19 cellular contexts compared by ENCODE assay signal in genomic region chr13:95540848-95541247, GRCh38. TPM values are rescaled to one million over a fixed set of nuclear protein-coding genes. Genes with fewer than 3 reads are reported as not detected.
DNase-seq lines count a peak whose midpoint lies in the region; ATAC-seq and TF ChIP-seq lines count a peak whose summit lies in the region.
"Had no signal": no experiment of that assay in that cellular context is flagged by ENCODE, and none has a peak within 500 bp of the region (broad histone marks: within the 10 kb centered on the region; RNA-seq: fewer than 3 reads in every experiment).

No MANE protein-coding gene starts in this region.

- ATAC-seq in WTC11: no peak; the same call in 1 of the 2 replicates
- ATAC-seq: activated CD4-positive, CD25-positive, alpha-beta regulatory T cell treated with anti-CD3 and anti-CD28 coated beads, Interleukin-2, amount 50 U/mL, for 24 hours; esophagus mucosa had no signal

- H3K36me3 Mint-ChIP-seq in nephron (ENCODE audit: low read depth) (no peaks in the 10 kb centered on the region), WTC11 (no peaks in the 10 kb centered on the region), Caco-2 (ENCODE audit: insufficient read depth, unreplicated experiment) (no peaks in the 10 kb centered on the region)
- H3K36me3 Mint-ChIP-seq: activated naive CD8-positive, alpha-beta T cell treated with anti-CD3 and anti-CD28 coated beads, Interleukin-2, amount 10 ng/mL, durations not matched to agents 7 days and 5 days had no signal

- H3K4me1 Mint-ChIP-seq in nephron (peaks cover 27% of the 10 kb centered on the region), WTC11 (peaks cover 19% of the 10 kb centered on the region), Caco-2 (ENCODE audit: low read depth, unreplicated experiment) (peaks cover 7% of the 10 kb centered on the region)
- H3K4me1 Mint-ChIP-seq: activated naive CD8-positive, alpha-beta T cell treated with anti-CD3 and anti-CD28 coated beads, Interleukin-2, amount 10 ng/mL, durations not matched to agents 7 days and 5 days had no signal

- BruUV-seq in Caco-2 (replicated peaks; lab: Mats Ljungman, UMichigan): no TSS peak

- DNase-seq in Ammon's horn (ENCODE audit: low spot score) (peak; percentile 64), NCI-H146 treated with DMSO at 0.1 percent for 48 hours (lab: John Stamatoyannopoulos, UW; ENCODE audit: unreplicated experiment) (peak; percentile 47), dermis blood vessel endothelial cell (peak; percentile 28), NCI-H526 treated with DMSO at 0.1 percent for 48 hours (lab: John Stamatoyannopoulos, UW) (no peak), WTC11 (ENCODE audit: low spot score) (no peak), Caco-2 (no peak), DMS79 treated with DMSO at 0.1 percent for 48 hours (lab: John Stamatoyannopoulos, UW) (no peak)
- DNase-seq: activated naive CD8-positive, alpha-beta T cell treated with anti-CD3 and anti-CD28 coated beads, Interleukin-2, amount 10 ng/mL, durations not matched to agents 7 days and 5 days; activated T-cell treated with anti-CD3 and anti-CD28 coated beads for 4 hours; DMS79; mesendoderm; NCI-H187 treated with DMSO at 0.1 percent for 48 hours; ovary; stimulated activated CD4-positive, alpha-beta T cell treated with anti-CD3 and anti-CD28 coated beads, Interleukin-1b, Interleukin-23, amount 100 ng/mL, for 48 hours; stimulated activated CD8-positive, alpha-beta memory T cell treated with anti-CD3 and anti-CD28 coated beads, Interleukin-4, amount 100 ng/mL, for 48 hours; trophoblast cell had no signal

- intact Hi-C loops in Caco-2 (cut with micrococcal nuclease; ENCODE audit: unreplicated experiment): no loop called here

- H3K9me3 Mint-ChIP-seq in nephron (no peaks in the 10 kb centered on the region), WTC11 (no peaks in the 10 kb centered on the region), Caco-2 (ENCODE audit: unreplicated experiment) (no peaks in the 10 kb centered on the region)
- H3K9me3 Mint-ChIP-seq: activated naive CD8-positive, alpha-beta T cell treated with anti-CD3 and anti-CD28 coated beads, Interleukin-2, amount 10 ng/mL, durations not matched to agents 7 days and 5 days had no signal

- H3K4me1 ChIP-seq in Caco-2: no peaks in the 10 kb centered on the region

- H3K27me3 ChIP-seq in Caco-2 (replicated peaks; ENCODE audit: control insufficient read depth, insufficient read depth, low read length): no peaks in the 10 kb centered on the region
- H3K27me3 ChIP-seq: ovary had no signal

- CTCF ChIA-PET in WTC11 (lab: Charles Lee): interaction anchor here (1.7 kb wide), 1 partner anchor 11 kb away, joined by 11 read pairs; the partner anchor contains the start of gene CLDN10
- CTCF ChIA-PET in Caco-2 (lab: Charles Lee): interaction anchor here (0.7 kb wide), 1 partner anchor 120 kb away, joined by 4 read pairs; no protein-coding TSS in a partner anchor

- POLR2A ChIA-PET in WTC11 (lab: Charles Lee) (interaction anchor here (0.7 kb wide), 1 partner anchor 90 kb away, joined by 5 read pairs; no protein-coding TSS in a partner anchor), Caco-2 (lab: Charles Lee) (no interaction called here)

- H3K27ac Mint-ChIP-seq in nephron: peak overlapping the region; percentile 57 to 65 (median 62)
- no peak overlapping the region for H3K27ac Mint-ChIP-seq in WTC11
- H3K27ac Mint-ChIP-seq in Caco-2 (ENCODE audit: unreplicated experiment): no peak overlapping the region
- H3K27ac Mint-ChIP-seq: activated naive CD8-positive, alpha-beta T cell treated with anti-CD3 and anti-CD28 coated beads, Interleukin-2, amount 10 ng/mL, durations not matched to agents 7 days and 5 days had no signal

- H3K27me3 Mint-ChIP-seq in nephron (ENCODE audit: low read depth): peaks cover 10% of the 10 kb centered on the region
- no peaks in the 10 kb centered on the region for H3K27me3 Mint-ChIP-seq in WTC11 (ENCODE audit: low read depth)
- peaks cover 3% of the 10 kb centered on the region for H3K27me3 Mint-ChIP-seq in Caco-2 (ENCODE audit: insufficient read depth, unreplicated experiment)

- no peak overlapping the region for H3K4me3 ChIP-seq in Caco-2 (ENCODE audit: low read depth, low read length)
- H3K4me3 ChIP-seq: ovary had no signal

- no peak for TF ChIP-seq CTCF in nephron (IDR thresholded peaks at IDR 0.05; ENCODE audit: unreplicated experiment in 3 of 3)
- no peak for TF ChIP-seq CTCF in WTC11 (IDR thresholded peaks at IDR 0.05)
- TF ChIP-seq CTCF in Caco-2 (IDR thresholded peaks at IDR 0.05; ENCODE audit: insufficient read depth in 1 of 2, low read depth in 1 of 2, low read length in 1 of 2, severe bottlenecking in 1 of 2, unreplicated experiment in 1 of 2): no peak

- H3K4me3 Mint-ChIP-seq in nephron (no peak overlapping the region), WTC11 (no peak overlapping the region), Caco-2 (ENCODE audit: unreplicated experiment) (no peak overlapping the region)
- H3K4me3 Mint-ChIP-seq: activated naive CD8-positive, alpha-beta T cell treated with anti-CD3 and anti-CD28 coated beads, Interleukin-2, amount 10 ng/mL, durations not matched to agents 7 days and 5 days had no signal

- H3K36me3 ChIP-seq in Caco-2 (ENCODE audit: control insufficient read depth, insufficient read depth, low read length): no peaks in the 10 kb centered on the region
- H3K36me3 ChIP-seq: ovary had no signal

- H3K9me3 ChIP-seq in Caco-2: no peaks in the 10 kb centered on the region
- H3K9me3 ChIP-seq: ovary had no signal

TF ChIP-seq in WTC11, 78 proteins besides CTCF, POLR2A, EP300 and RAD21:
- no peak for TF ChIP-seq KAT7 (CRISPR knock-in tag; IDR thresholded peaks at IDR 0.05; ENCODE audit: borderline replicate concordance)
- TF ChIP-seq, protein P1, sequence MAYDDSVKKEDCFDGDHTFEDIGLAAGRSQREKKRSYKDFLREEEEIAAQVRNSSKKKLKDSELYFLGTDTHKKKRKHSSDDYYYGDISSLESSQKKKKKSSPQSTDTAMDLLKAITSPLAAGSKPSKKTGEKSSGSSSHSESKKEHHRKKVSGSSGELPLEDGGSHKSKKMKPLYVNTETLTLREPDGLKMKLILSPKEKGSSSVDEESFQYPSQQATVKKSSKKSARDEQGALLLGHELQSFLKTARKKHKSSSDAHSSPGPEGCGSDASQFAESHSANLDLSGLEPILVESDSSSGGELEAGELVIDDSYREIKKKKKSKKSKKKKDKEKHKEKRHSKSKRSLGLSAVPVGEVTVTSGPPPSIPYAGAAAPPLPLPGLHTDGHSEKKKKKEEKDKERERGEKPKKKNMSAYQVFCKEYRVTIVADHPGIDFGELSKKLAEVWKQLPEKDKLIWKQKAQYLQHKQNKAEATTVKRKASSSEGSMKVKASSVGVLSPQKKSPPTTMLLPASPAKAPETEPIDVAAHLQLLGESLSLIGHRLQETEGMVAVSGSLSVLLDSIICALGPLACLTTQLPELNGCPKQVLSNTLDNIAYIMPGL (CRISPR knock-in tag; IDR thresholded peaks at IDR 0.05): no peak
- TF ChIP-seq, protein P2, sequence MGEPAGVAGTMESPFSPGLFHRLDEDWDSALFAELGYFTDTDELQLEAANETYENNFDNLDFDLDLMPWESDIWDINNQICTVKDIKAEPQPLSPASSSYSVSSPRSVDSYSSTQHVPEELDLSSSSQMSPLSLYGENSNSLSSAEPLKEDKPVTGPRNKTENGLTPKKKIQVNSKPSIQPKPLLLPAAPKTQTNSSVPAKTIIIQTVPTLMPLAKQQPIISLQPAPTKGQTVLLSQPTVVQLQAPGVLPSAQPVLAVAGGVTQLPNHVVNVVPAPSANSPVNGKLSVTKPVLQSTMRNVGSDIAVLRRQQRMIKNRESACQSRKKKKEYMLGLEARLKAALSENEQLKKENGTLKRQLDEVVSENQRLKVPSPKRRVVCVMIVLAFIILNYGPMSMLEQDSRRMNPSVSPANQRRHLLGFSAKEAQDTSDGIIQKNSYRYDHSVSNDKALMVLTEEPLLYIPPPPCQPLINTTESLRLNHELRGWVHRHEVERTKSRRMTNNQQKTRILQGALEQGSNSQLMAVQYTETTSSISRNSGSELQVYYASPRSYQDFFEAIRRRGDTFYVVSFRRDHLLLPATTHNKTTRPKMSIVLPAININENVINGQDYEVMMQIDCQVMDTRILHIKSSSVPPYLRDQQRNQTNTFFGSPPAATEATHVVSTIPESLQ (CRISPR knock-in tag; IDR thresholded peaks at IDR 0.05): no peak

RNA-seq across cellular contexts. Expression of gene CLDN10, which starts 11.7 kb away (rescaled TPM):
- total RNA-seq in dermis blood vessel endothelial cell (0.88 and 1.2 TPM in 2 replicates), WTC11 (2021) (24.7 to 29.6 TPM (median 29.5 TPM) in 3 replicates), Caco-2 (2022) (not detected in 2 replicates)
- total RNA-seq: activated naive CD8-positive, alpha-beta T cell treated with anti-CD3 and anti-CD28 coated beads, Interleukin-2, amount 10 ng/mL, durations not matched to agents 7 days and 5 days had no signal

Comparison
In these comparisons a context has a peak if more than half of its experiments do, and no peak if none do; other contexts are left out.
1. DNase-seq: peak in Ammon's horn (single experiment), NCI-H146 treated with DMSO at 0.1 percent for 48 hours (single experiment) and dermis blood vessel endothelial cell (single experiment); none in NCI-H526 treated with DMSO at 0.1 percent for 48 hours (single experiment), WTC11 (single experiment), Caco-2 (0 of 2) and DMS79 treated with DMSO at 0.1 percent for 48 hours (single experiment).
2. H3K27ac Mint-ChIP-seq: peak in nephron (3 of 3); none in WTC11 (single experiment) and Caco-2 (single experiment).
3. RNA of gene CLDN10, which starts 11.7 kb away (total RNA-seq): 24.7 to 29.6 TPM in WTC11; 0.88 to 1.2 TPM in dermis blood vessel endothelial cell and not detected in Caco-2; every median in the first group is over 10 times any median in the second.